Comparison of ENCODE assay signal across 28 cellular contexts in the genomic region with DNA sequence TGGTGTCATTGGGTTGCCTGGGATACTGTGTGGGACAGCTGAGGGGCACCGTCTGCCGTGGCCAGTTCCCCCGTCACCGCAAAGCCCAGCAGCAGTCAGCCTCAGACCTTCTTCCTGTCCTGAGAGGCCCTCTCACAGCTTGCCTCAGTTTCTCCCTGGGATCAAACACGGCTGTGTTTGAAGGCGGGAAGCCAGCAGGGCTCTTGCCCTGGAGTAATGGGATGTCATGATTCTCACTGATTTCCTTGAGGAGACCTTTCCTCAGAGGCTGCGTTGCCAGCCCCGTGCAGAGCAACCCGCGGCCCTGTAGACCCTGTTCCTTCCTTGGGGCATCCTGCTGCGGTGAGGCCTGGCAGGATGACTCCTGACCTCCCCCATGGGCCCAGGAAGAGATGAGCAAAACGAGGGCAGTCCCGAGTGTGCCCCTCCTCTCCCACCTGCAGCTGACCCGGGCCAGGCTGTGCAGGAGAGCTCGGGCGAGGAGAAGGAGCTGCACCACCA. TPM values are rescaled to one million over a fixed set of nuclear protein-coding genes. Genes with fewer than 3 reads are reported as not detected.
DNase-seq lines count a peak whose midpoint lies in the region; ATAC-seq, FAIRE-seq and TF ChIP-seq lines count a peak whose summit lies in the region.
"Had no signal": no experiment of that assay in that cellular context is flagged by ENCODE, and none has a peak within 500 bp of the region (broad histone marks: within the 10 kb centered on the region; RNA-seq: fewer than 3 reads in every experiment).

No MANE protein-coding gene starts in this region.

- intact Hi-C loops in sigmoid colon (cut with DNase I) = no loop called here

- no peak overlapping the region for H4K8ac ChIP-seq in H9 (replicated peaks; ENCODE audit: insufficient read length, low read depth, low read length)

- no peak overlapping the region for H3K4ac ChIP-seq in H9 (ENCODE audit: low read depth, low read length)

- no peaks in the 10 kb centered on the region for H3K9me3 ChIP-seq in H9 (ENCODE audit: control insufficient read depth, low read depth, low read length)
- no peaks in the 10 kb centered on the region for H3K9me3 ChIP-seq in sigmoid colon

- no peak overlapping the region for H3K23ac ChIP-seq in H9 (ENCODE audit: insufficient read length, low read depth, low read length)

- no peak overlapping the region for H2BK5ac ChIP-seq in H9 (ENCODE audit: insufficient read length, low read length)

- H2AK5ac ChIP-seq in H9 (ENCODE audit: insufficient read length, low read length) = no peak overlapping the region

- H3K4me2 ChIP-seq in H9 (ENCODE audit: insufficient read depth, insufficient read length, low read length) = no peak overlapping the region

- no peak overlapping the region for H3K18ac ChIP-seq in H9 (ENCODE audit: insufficient read length, low read depth, low read length)

- H2BK12ac ChIP-seq in H9 (ENCODE audit: insufficient read length, low read depth, low read length) = no peak overlapping the region

- H3K23me2 ChIP-seq in H9 (ENCODE audit: insufficient read length, low read depth, low read length, poor library complexity, severe bottlenecking) = no peaks in the 10 kb centered on the region

- no peak overlapping the region for H2BK20ac ChIP-seq in H9 (ENCODE audit: low read depth, low read length, poor library complexity, severe bottlenecking)

- H3K27me3 Mint-ChIP-seq in H9 (ENCODE audit: low read depth) (peaks cover 8% of the 10 kb centered on the region), HFFc6 (ENCODE audit: insufficient read depth) (peaks cover 8% of the 10 kb centered on the region; the same call in 1 of the 2 replicates)
- H3K27me3 Mint-ChIP-seq in T-helper 2 cell treated with Interferon-gamma antibody and Interleukin-4, amounts not matched to agents 5 μg/mL and 100 μg/mL, for 36 hours (ENCODE audit: low read depth) = no peaks in the 10 kb centered on the region
- H3K27me3 Mint-ChIP-seq: CD4-positive, alpha-beta memory T cell had no signal

- H3K79me2 ChIP-seq in H9 (ENCODE audit: insufficient read depth, low read length) = no peaks in the 10 kb centered on the region

- no peak overlapping the region for H2BK120ac ChIP-seq in H9 (ENCODE audit: low read depth, low read length, poor library complexity, severe bottlenecking)

- no peak overlapping the region for H3K56ac ChIP-seq in H9 (ENCODE audit: insufficient read length, low read depth, low read length)

- no peak for ATAC-seq in left lobe of liver
- ATAC-seq: Panc1 had no signal

- no peak for FAIRE-seq in HTR-8/SVneo (lab: Jason Lieb, UNC)
- FAIRE-seq: GM12892, GM19239, HepG2 had no signal

- H3K9me3 Mint-ChIP-seq in H9 (no peaks in the 10 kb centered on the region), HFFc6 (no peaks in the 10 kb centered on the region)
- H3K9me3 Mint-ChIP-seq in T-helper 2 cell treated with Interferon-gamma antibody and Interleukin-4, amounts not matched to agents 5 μg/mL and 100 μg/mL, for 36 hours = no peaks in the 10 kb centered on the region
- H3K9me3 Mint-ChIP-seq: CD4-positive, alpha-beta memory T cell had no signal

- H3K27me3 ChIP-seq in H9 (ENCODE audit: insufficient read depth, low read length) (no peaks in the 10 kb centered on the region), sigmoid colon (no peaks in the 10 kb centered on the region)

- peak overlapping the region in 1 of 3 experiments; percentile 81; a peak in 1 of 7 replicates for H3K27ac Mint-ChIP-seq in H9
- H3K27ac Mint-ChIP-seq in T-helper 2 cell treated with Interferon-gamma antibody and Interleukin-4, amounts not matched to agents 5 μg/mL and 100 μg/mL, for 36 hours = no peak overlapping the region
- H3K27ac Mint-ChIP-seq in HFFc6 = no peak overlapping the region

- no peak overlapping the region for H3K14ac ChIP-seq in H9 (ENCODE audit: insufficient read depth, low read length)

- WGBS in H9 (ENCODE audit: extremely low coverage, insufficient read length, low lambda C conversion rate) = no CpG with 5 or more reads among the region's 16 CpGs
- 63 to 83% methylated on average over 16 of the region's 16 CpGs for WGBS in sigmoid colon, 2 donors

- no peaks in the 10 kb centered on the region for H3K79me1 ChIP-seq in H9 (ENCODE audit: insufficient read depth, low read depth, low read length, poor library complexity, severe bottlenecking)

- no peak overlapping the region for H3K27ac ChIP-seq in H9 (ENCODE audit: insufficient read length, low read depth, low read length)
- H3K27ac ChIP-seq in sigmoid colon = no peak overlapping the region
- H3K27ac ChIP-seq: RWPE1, SK-N-MC had no signal

- peaks cover 0 to 2% (median 0%) of the 10 kb centered on the region in 3 experiments; a peak in 2 of 7 replicates for H3K36me3 Mint-ChIP-seq in H9 (ENCODE audit: insufficient read depth in 1 of 3, low read depth in 3 of 3)
- H3K36me3 Mint-ChIP-seq in T-helper 2 cell treated with Interferon-gamma antibody and Interleukin-4, amounts not matched to agents 5 μg/mL and 100 μg/mL, for 36 hours (ENCODE audit: low read depth) = peaks cover 7% of the 10 kb centered on the region
- no peaks in the 10 kb centered on the region for H3K36me3 Mint-ChIP-seq in HFFc6 (ENCODE audit: low read depth)

- H2BK15ac ChIP-seq in H9 (ENCODE audit: low read depth, low read length) = no peak overlapping the region

- H4K91ac ChIP-seq in H9 (ENCODE audit: insufficient read length, low read depth, low read length) = no peak overlapping the region

- DNase-seq in GM10266 (ENCODE audit: extremely low spot score) = peak; percentile 13
- DNase-seq in H9 = peak; percentile 23
- DNase-seq in left lobe of liver (ENCODE audit: low spot score) = peak; percentile 40
- peak; percentile 59 for DNase-seq in sigmoid colon
- DNase-seq in T-helper 2 cell treated with Interferon-gamma antibody and Interleukin-4, amounts not matched to agents 5 μg/mL and 100 μg/mL, for 36 hours (ENCODE audit: low spot score) = no peak
- DNase-seq in HFFc6 = no peak
- DNase-seq in HTR-8/SVneo (ENCODE audit: insufficient read length, low spot score) = no peak
- DNase-seq: C1 segment of cervical spinal cord; CD4-positive, alpha-beta memory T cell; COR-L47; DMS 273 treated with DMSO at 0.1 percent for 48 hours; DMS79 treated with DMSO at 0.1 percent for 48 hours; GF-D8; KBM-7; MV-4-11; NCI-H1105; NCI-H2029; NCI-H446; NCI-H526; NCI-H82; SIG-M5 had no signal

- H4K20me1 ChIP-seq in H9 (ENCODE audit: control insufficient read depth, insufficient read depth, insufficient read length) = no peaks in the 10 kb centered on the region

- no peak overlapping the region for H3K9ac ChIP-seq in H9 (ENCODE audit: extremely low read depth, insufficient read length, low read length)

- no peak overlapping the region for H2AFZ ChIP-seq in H9 (ENCODE audit: low read length)

- no peak overlapping the region for H4K5ac ChIP-seq in H9 (ENCODE audit: insufficient read length, low read depth, low read length)

- H3T11ph ChIP-seq in H9 (ENCODE audit: low read length) = no peak overlapping the region

- H3K4me1 Mint-ChIP-seq in H9 = peaks cover 6 to 13% of the 10 kb centered on the region in 2 experiments
- H3K4me1 Mint-ChIP-seq in T-helper 2 cell treated with Interferon-gamma antibody and Interleukin-4, amounts not matched to agents 5 μg/mL and 100 μg/mL, for 36 hours (ENCODE audit: low read depth) = peaks cover 5% of the 10 kb centered on the region
- no peaks in the 10 kb centered on the region for H3K4me1 Mint-ChIP-seq in HFFc6 (ENCODE audit: low read depth)

- no peak for TF ChIP-seq CTCF in GM10266 (IDR thresholded peaks at IDR 0.05; ENCODE audit: control insufficient read depth, insufficient read depth, low read depth, missing control alignments)
- TF ChIP-seq CTCF in H9 (conservative IDR thresholded peaks at IDR 0.05) = no peak
- no peak for TF ChIP-seq CTCF in sigmoid colon (IDR thresholded peaks at IDR 0.05)
- no peak for TF ChIP-seq CTCF in HFFc6 (IDR thresholded peaks at IDR 0.05)

- TF ChIP-seq POLR2A in sigmoid colon (IDR thresholded peaks at IDR 0.05) = no peak

- H3K4me1 ChIP-seq in H9 (ENCODE audit: insufficient read depth, low read length) (no peaks in the 10 kb centered on the region), sigmoid colon (peaks cover 0 to 20% (median 5%) of the 10 kb centered on the region in 4 donors)

- H3K4me3 ChIP-seq in sigmoid colon = no peak overlapping the region
- H3K4me3 ChIP-seq: SK-N-MC had no signal

- H3K36me3 ChIP-seq in sigmoid colon = peaks cover 0 to 16% (median 0%) of the 10 kb centered on the region in 4 donors

- no peak for TF ChIP-seq EP300 in sigmoid colon (IDR thresholded peaks at IDR 0.05)

- no peak overlapping the region for H3K4me3 Mint-ChIP-seq in H9
- H3K4me3 Mint-ChIP-seq in T-helper 2 cell treated with Interferon-gamma antibody and Interleukin-4, amounts not matched to agents 5 μg/mL and 100 μg/mL, for 36 hours = no peak overlapping the region
- no peak overlapping the region for H3K4me3 Mint-ChIP-seq in HFFc6
- H3K4me3 Mint-ChIP-seq: CD4-positive, alpha-beta memory T cell had no signal

RNA-seq across cellular contexts. Expression of a gene that starts 13.9 kb away (rescaled TPM):
- 5.3 and 5.5 TPM in 2 replicates for total RNA-seq in H9 (2021)
- total RNA-seq in left lobe of liver = 4.5 TPM
- total RNA-seq in sigmoid colon = 10 to 100 TPM in 3 of 4 donors, 1 to 10 TPM in 1; 7.3 to 13.8 (median 11.1) TPM
- polyA plus RNA-seq in sigmoid colon = 10 to 100 TPM in 1 of 3 donors, 1 to 10 TPM in 2; 1.6 to 12.4 (median 2.4) TPM
- total RNA-seq in HFFc6 (2021; fragmentation: NEBNext Ultra II Directional; extraction: Animal tissue kit (Norgen Biotek cat#: 25700)) = 1 to 10 TPM in 2 of 6 experiments, under 1 TPM in 4; 0.57 to 2.0 (median 0.89) TPM
- total RNA-seq: HepG2, HT-29 had no signal
- polyA plus RNA-seq: HepG2 had no signal

Comparison
In these comparisons a context has a peak if more than half of its experiments do, and no peak if none do; other contexts are left out.
1. DNase-seq: peak in GM10266 (single experiment), H9 (single experiment), left lobe of liver (single experiment) and sigmoid colon (single experiment); none in T-helper 2 cell treated with Interferon-gamma antibody and Interleukin-4, amounts not matched to agents 5 μg/mL and 100 μg/mL, for 36 hours (single experiment), HFFc6 (single experiment) and HTR-8/SVneo (single experiment).